In genomic region chr7:50068850-50069551, GRCh38 we compare ENCODE assay signal across 8 cellular contexts. TPM values are rescaled to one million over a fixed set of nuclear protein-coding genes. Genes with fewer than 3 reads are reported as not detected.
A peak's percentile ranks its signal among the peaks of the same experiment; 100 is the strongest.
DNase-seq lines count a peak whose midpoint lies in the region; ATAC-seq and TF ChIP-seq lines count a peak whose summit lies in the region.

No MANE protein-coding gene starts in this region.

- no peaks in the 10 kb centered on the region for H3K27me3 ChIP-seq in fibroblast of lung (ENCODE audit: control insufficient read depth, insufficient read depth, low read length)

- H3K27me3 Mint-ChIP-seq in natural killer cell (ENCODE audit: low read depth in 2 of 2) = peaks cover 9 to 18% of the 10 kb centered on the region in 2 donors

- H3K27ac ChIP-seq in fibroblast of lung (ENCODE audit: insufficient read depth, low read length) = no peak overlapping the region

- TF ChIP-seq CTCF in fibroblast of lung (conservative IDR thresholded peaks at IDR 0.05 in 1 of 2, IDR thresholded peaks at IDR 0.05 in 1 of 2; ENCODE audit: low read depth in 1 of 2, low read length in 2 of 2) = no peak
- TF ChIP-seq CTCF in natural killer cell (IDR thresholded peaks at IDR 0.05) = no peak

- no peaks in the 10 kb centered on the region for H4K20me1 ChIP-seq in fibroblast of lung (ENCODE audit: control insufficient read depth, extremely low read depth, insufficient read depth, low read length)

- no peaks in the 10 kb centered on the region for H3K79me2 ChIP-seq in fibroblast of lung (ENCODE audit: control insufficient read depth, insufficient read depth, low read length)

- H3K36me3 ChIP-seq in fibroblast of lung (ENCODE audit: control insufficient read depth, insufficient read depth, low read length) = no peaks in the 10 kb centered on the region

- no peaks in the 10 kb centered on the region for H3K4me1 ChIP-seq in fibroblast of lung (ENCODE audit: control insufficient read depth, extremely low read depth, insufficient read depth, low read length)

- H3K9ac ChIP-seq in fibroblast of lung (ENCODE audit: insufficient read depth, low read length) = no peak overlapping the region

- peak overlapping the region; percentile 78 for H3K4me2 ChIP-seq in fibroblast of lung (ENCODE audit: extremely low read depth, insufficient read depth, low read length)

- peak overlapping the region; percentile 8 to 47 (median 29) for H3K4me3 ChIP-seq in fibroblast of lung (replicated peaks in 1 of 4; ENCODE audit: control extremely low read depth in 1 of 4, insufficient read depth in 1 of 4, low read depth in 3 of 4, low read length in 4 of 4)

- intact Hi-C loops in natural killer cell (cut with micrococcal nuclease) = no loop called here

- peaks cover 20 to 24% of the 10 kb centered on the region in 2 donors for H3K4me1 Mint-ChIP-seq in natural killer cell

- ATAC-seq in GM19468 (IDR thresholded peaks at IDR 0.05; ENCODE audit: extremely low read depth, unreplicated experiment) = peak; percentile 9
- ATAC-seq in HG03575 (IDR thresholded peaks at IDR 0.05; ENCODE audit: extremely low read depth, insufficient number of reproducible peaks, low FRiP score, unreplicated experiment) = peak; percentile 40
- ATAC-seq in natural killer cell = peak; percentile 69 to 80 (median 75)

- peaks cover 17% of the 10 kb centered on the region for H3K36me3 Mint-ChIP-seq in natural killer cell

- peak overlapping the region; percentile 97 for H3K4me3 Mint-ChIP-seq in natural killer cell

- peak overlapping the region; percentile 84 to 86 for H3K27ac Mint-ChIP-seq in natural killer cell

- peaks cover 5 to 16% of the 10 kb centered on the region in 2 donors for H3K9me3 Mint-ChIP-seq in natural killer cell

- peak; percentile 46 for DNase-seq in DMS153 treated with DMSO at 0.1 percent for 48 hours (lab: John Stamatoyannopoulos, UW; ENCODE audit: unreplicated experiment)
- peak; percentile 47 for DNase-seq in T1000 (lab: John Stamatoyannopoulos, UW)
- DNase-seq in fibroblast of lung (ENCODE audit: low read depth in 2 of 2) = peak in 1 of 2 donors; percentile 66
- no peak for DNase-seq in natural killer cell
- no peak for DNase-seq in retina
- DNase-seq in ecto neural progenitor cell (ENCODE audit: low spot score) = no peak

- H3K9me3 ChIP-seq in fibroblast of lung (ENCODE audit: control insufficient read depth, insufficient read depth, low read depth, low read length) = no peaks in the 10 kb centered on the region

- peak overlapping the region; percentile 24 for H2AFZ ChIP-seq in fibroblast of lung (ENCODE audit: low read length)

RNA-seq across cellular contexts. Expression of gene ZPBP, which starts 24.0 kb away (rescaled TPM):
- not detected in 2 replicates for total RNA-seq in fibroblast of lung
- polyA plus RNA-seq in fibroblast of lung = not detected in 2 replicates
- not detected in 2 replicates for polyA plus RNA-seq in fibroblast of lung (2012)
- polyA minus RNA-seq in fibroblast of lung (ENCODE audit: low replicate concordance) = not detected in 2 replicates
- total RNA-seq in natural killer cell = not detected

Comparison
In these comparisons a context has a peak if more than half of its experiments do, and no peak if none do; other contexts are left out.
1. DNase-seq: peak in DMS153 treated with DMSO at 0.1 percent for 48 hours (single experiment) and T1000 (single experiment); none in natural killer cell (single experiment), retina (single experiment) and ecto neural progenitor cell (single experiment).
2. ATAC-seq: peak in every context shown above with its lines; median percentile 75 in natural killer cell; 40 in HG03575; 9 in GM19468.